ENCODE assay signal across 9 cellular contexts in genomic region chr12:132071001-132071810, GRCh38.
A peak's percentile ranks its signal among the peaks of the same experiment; 100 is the strongest.
DNase-seq lines count a peak whose midpoint lies in the region; ATAC-seq and TF ChIP-seq lines count a peak whose summit lies in the region.
"Had no signal": no experiment of that assay in that cellular context is flagged by ENCODE, and none has a peak within 500 bp of the region (broad histone marks: within the 10 kb centered on the region; RNA-seq: fewer than 3 reads in every experiment).

No MANE protein-coding gene starts in this region.

- TF ChIP-seq CTCF in GM12865 (IDR thresholded peaks at IDR 0.05; ENCODE audit: insufficient read depth, low read depth, low read length, missing control alignments), result no peak
- no peak for TF ChIP-seq CTCF in SU-DHL-6 (IDR thresholded peaks at IDR 0.05; ENCODE audit: insufficient read depth, low read length, poor library complexity, severe bottlenecking)
- TF ChIP-seq CTCF in testis (IDR thresholded peaks at IDR 0.05), result no peak

- no peaks in the 10 kb centered on the region for H3K4me1 ChIP-seq in testis

- 75 to 79% methylated on average over 13 of the region's 13 CpGs for WGBS in testis, 2 donors

- H3K4me3 ChIP-seq in GM12865 (ENCODE audit: low read depth, low read length), result peak overlapping the region; percentile 26
- no peak overlapping the region for H3K4me3 ChIP-seq in SU-DHL-6 (ENCODE audit: insufficient read depth, low read length, poor library complexity, severe bottlenecking)
- no peak overlapping the region for H3K4me3 ChIP-seq in testis

- peaks cover 13% of the 10 kb centered on the region for H3F3A ChIP-seq in SU-DHL-6 (ENCODE audit: insufficient read depth)

- H3K27me3 ChIP-seq in SU-DHL-6 (ENCODE audit: low read length) (no peaks in the 10 kb centered on the region), testis (no peaks in the 10 kb centered on the region)

- peaks cover 56% of the 10 kb centered on the region for H3K36me3 Mint-ChIP-seq in activated CD4-positive, alpha-beta T cell treated with anti-CD3 and anti-CD28 coated beads, Interleukin-2, amount 10 ng/mL, durations not matched to agents 24 days and 14 days (ENCODE audit: low read depth)

- DNase-seq in GM12865 (ENCODE audit: low read depth) (peak; percentile 81), testis (no peak), NCI-H2107 (lab: John Stamatoyannopoulos, UW) (no peak), SHP77 treated with DMSO at 0.1 percent for 48 hours (lab: John Stamatoyannopoulos, UW) (no peak)
- no peak for DNase-seq in activated CD4-positive, alpha-beta T cell treated with anti-CD3 and anti-CD28 coated beads, Interleukin-2, amount 10 ng/mL, durations not matched to agents 24 days and 14 days
- DNase-seq: NCI-H2171 had no signal

- peak overlapping the region; percentile 70 for H3K27ac ChIP-seq in SU-DHL-6 (ENCODE audit: low read depth, low read length)
- H3K27ac ChIP-seq in testis, result no peak overlapping the region

- H4K20me1 ChIP-seq in SU-DHL-6 (ENCODE audit: low read depth, low read length), result no peaks in the 10 kb centered on the region

- no peaks in the 10 kb centered on the region for H3K79me2 ChIP-seq in SU-DHL-6 (ENCODE audit: insufficient read depth, low read length)

- H3K27ac Mint-ChIP-seq in activated CD4-positive, alpha-beta T cell treated with anti-CD3 and anti-CD28 coated beads, Interleukin-2, amount 10 ng/mL, durations not matched to agents 24 days and 14 days, result no peak overlapping the region

- TF ChIP-seq POLR2A in testis (IDR thresholded peaks at IDR 0.05), result no peak

- H3K9me2 ChIP-seq in SU-DHL-6 (replicated peaks; ENCODE audit: insufficient read depth, low read length), result no peaks in the 10 kb centered on the region

- no peak overlapping the region for H2AFZ ChIP-seq in SU-DHL-6 (ENCODE audit: low read depth, low read length, severe bottlenecking)

- intact Hi-C loops in testis (cut with DNase I; ENCODE audit: low total_unique reads), result no loop called here
- intact Hi-C loops in activated CD4-positive, alpha-beta T cell treated with anti-CD3 and anti-CD28 coated beads, Interleukin-2, amount 10 ng/mL, durations not matched to agents 24 days and 14 days (cut with micrococcal nuclease), result no loop called here

- H3K36me3 ChIP-seq in SU-DHL-6 (ENCODE audit: low read length) (peaks cover 3% of the 10 kb centered on the region; the same call in 1 of the 2 replicates), testis (ENCODE audit: low read depth, missing control alignments) (no peaks in the 10 kb centered on the region)

- peak overlapping the region; percentile 41 for H3K4me2 ChIP-seq in SU-DHL-6 (ENCODE audit: low read depth, low read length, poor library complexity, severe bottlenecking)

- H3K9me3 Mint-ChIP-seq in activated CD4-positive, alpha-beta T cell treated with anti-CD3 and anti-CD28 coated beads, Interleukin-2, amount 10 ng/mL, durations not matched to agents 24 days and 14 days, result no peaks in the 10 kb centered on the region

- H3K4me3 Mint-ChIP-seq in activated CD4-positive, alpha-beta T cell treated with anti-CD3 and anti-CD28 coated beads, Interleukin-2, amount 10 ng/mL, durations not matched to agents 24 days and 14 days, result no peak overlapping the region

- peaks cover 19% of the 10 kb centered on the region for H3K4me1 Mint-ChIP-seq in activated CD4-positive, alpha-beta T cell treated with anti-CD3 and anti-CD28 coated beads, Interleukin-2, amount 10 ng/mL, durations not matched to agents 24 days and 14 days

- ATAC-seq in GM19438 (IDR thresholded peaks at IDR 0.05; ENCODE audit: low read depth, unreplicated experiment) (peak; percentile 77), HG03097 (IDR thresholded peaks at IDR 0.05; ENCODE audit: low FRiP score, unreplicated experiment) (peak; percentile 62)

- H3K9me3 ChIP-seq in SU-DHL-6 (ENCODE audit: insufficient read depth, low read length) (no peaks in the 10 kb centered on the region), testis (no peaks in the 10 kb centered on the region)

- H3K27me3 Mint-ChIP-seq in activated CD4-positive, alpha-beta T cell treated with anti-CD3 and anti-CD28 coated beads, Interleukin-2, amount 10 ng/mL, durations not matched to agents 24 days and 14 days, result no peaks in the 10 kb centered on the region

- H3K9ac ChIP-seq in SU-DHL-6 (ENCODE audit: low read length), result peak overlapping the region; percentile 24; the same call in 1 of the 2 replicates
